In genomic region chrX:154226706-154227105, GRCh38 we compare ENCODE assay signal across 2 cellular contexts. TPM values are rescaled to one million over a fixed set of nuclear protein-coding genes. Genes with fewer than 3 reads are reported as not detected.
"Had no signal": no experiment of that assay in that cellular context is flagged by ENCODE, and none has a peak within 500 bp of the region (broad histone marks: within the 10 kb centered on the region; RNA-seq: fewer than 3 reads in every experiment).

No MANE protein-coding gene starts in this region.

RNA-seq across cellular contexts. Expression of gene OPN1MW2, which starts 7.2 kb away (rescaled TPM):
- total RNA-seq: G401, GM12878 had no signal
- polyA plus RNA-seq: GM12878 had no signal

RNA-seq across cellular contexts. Expression of gene OPN1MW3, which starts 30.7 kb away (rescaled TPM):
- total RNA-seq: G401, GM12878 had no signal
- polyA plus RNA-seq: GM12878 had no signal

RNA-seq across cellular contexts. Expression of gene OPN1MW, which starts 44.3 kb away (rescaled TPM):
- total RNA-seq: G401, GM12878 had no signal
- polyA plus RNA-seq: GM12878 had no signal
